ENCODE assay signal across 8 cellular contexts in genomic region chr5:59038169-59039002, GRCh38.
A peak's percentile ranks its signal among the peaks of the same experiment; 100 is the strongest.
DNase-seq lines count a peak whose midpoint lies in the region; ATAC-seq and TF ChIP-seq lines count a peak whose summit lies in the region.

No MANE protein-coding gene starts in this region.

- TF ChIP-seq CTCF in GM12864 (IDR thresholded peaks at IDR 0.05; ENCODE audit: low read depth, low read length, missing control alignments) (no peak), coronary artery (IDR thresholded peaks at IDR 0.05) (no peak)

- no peak for DNase-seq in GM12864 (ENCODE audit: low read depth)
- DNase-seq in NCI-H460 (ENCODE audit: extremely low read depth, low read depth) = peak; percentile 24
- DNase-seq in coronary artery (ENCODE audit: low spot score) = peak; percentile 79

- ATAC-seq in GM19351 (IDR thresholded peaks at IDR 0.05; ENCODE audit: unreplicated experiment) = no peak
- no peak for ATAC-seq in HG03457 (IDR thresholded peaks at IDR 0.05; ENCODE audit: unreplicated experiment)
- ATAC-seq in HG03342 (IDR thresholded peaks at IDR 0.05; ENCODE audit: unreplicated experiment) = no peak
- ATAC-seq in GM21737 (IDR thresholded peaks at IDR 0.05; ENCODE audit: unreplicated experiment) = no peak

- H3K27ac ChIP-seq in coronary artery (peak overlapping the region; percentile 44 to 85), mucosa of rectum (ENCODE audit: low read depth in 2 of 2, low read length in 2 of 2) (peak overlapping the region; percentile 54 to 81)

- no peaks in the 10 kb centered on the region for H3K36me3 ChIP-seq in mucosa of rectum (ENCODE audit: control insufficient read depth in 2 of 2, insufficient read depth in 2 of 2, low read length in 2 of 2)

- no peaks in the 10 kb centered on the region for H3K9me3 ChIP-seq in mucosa of rectum (ENCODE audit: control insufficient read depth in 2 of 2, low read length in 2 of 2)

- peaks cover 4 to 15% of the 10 kb centered on the region in 2 donors for H3K4me1 ChIP-seq in mucosa of rectum (ENCODE audit: control insufficient read depth in 2 of 2, insufficient read depth in 2 of 2, low read length in 2 of 2)

- peak overlapping the region; percentile 5 to 64 for H3K9ac ChIP-seq in mucosa of rectum (ENCODE audit: low read depth in 1 of 2, low read length in 2 of 2)

- H3K27me3 ChIP-seq in mucosa of rectum (ENCODE audit: control insufficient read depth in 2 of 2, insufficient read depth in 2 of 2, low read length in 2 of 2) = no peaks in the 10 kb centered on the region

- H3K4me3 ChIP-seq in GM12864 (ENCODE audit: low read depth, low read length) = peak overlapping the region; percentile 46
- peak overlapping the region; percentile 77 for H3K4me3 ChIP-seq in coronary artery
- peak overlapping the region; percentile 67 to 75 for H3K4me3 ChIP-seq in mucosa of rectum (ENCODE audit: low read length in 2 of 2)
